In genomic region chr13:102977471-102977870, GRCh38 we compare ENCODE assay signal across 30 cellular contexts.
DNase-seq lines count a peak whose midpoint lies in the region; ATAC-seq and TF ChIP-seq lines count a peak whose summit lies in the region.
"Had no signal": no experiment of that assay in that cellular context is flagged by ENCODE, and none has a peak within 500 bp of the region (broad histone marks: within the 10 kb centered on the region; RNA-seq: fewer than 3 reads in every experiment).

No MANE protein-coding gene starts in this region.

- no peaks in the 10 kb centered on the region for H3K36me3 ChIP-seq in SK-N-SH (replicated peaks in 1 of 2; ENCODE audit: control insufficient read depth in 1 of 2, insufficient read depth in 2 of 2, low read length in 1 of 2)
- no peaks in the 10 kb centered on the region for H3K36me3 ChIP-seq in skeletal muscle satellite cell (ENCODE audit: insufficient read depth, low read length)
- H3K36me3 ChIP-seq in gastroesophageal sphincter = no peaks in the 10 kb centered on the region
- H3K36me3 ChIP-seq: left lung, ovary, thoracic aorta had no signal

- no peak overlapping the region for H3K27ac Mint-ChIP-seq in activated T-helper 1 cell treated with anti-CD3 and anti-CD28 coated beads, Interleukin-12 subunit alpha, Interleukin-12 subunit beta, Interleukin-2, Interleukin-4 antibody, amounts not matched to agents 30 ng/mL and 10 ng/mL and 1 ng/mL, durations not matched to agents 14 hours and 24 hours and 36 hours
- H3K27ac Mint-ChIP-seq: activated naive CD4-positive, alpha-beta T cell treated with anti-CD3 and anti-CD28 coated beads, Interleukin-2, amount 50 U/mL, for 24 hours; CD4-positive, CD25-positive, alpha-beta regulatory T cell; natural killer cell; stimulated activated naive B cell treated with anti-CD40 and anti-IgM and Interleukin-4, amounts not matched to agents 10 μg/mL and 1 μg/mL and 100 μg/mL, for 72 hours; T-helper 1 cell treated with Interleukin-12 subunit alpha and Interleukin-12 subunit beta and Interleukin-4 antibody, amounts not matched to agents 30 μg/mL and 1 μg/mL, for 36 hours had no signal

- H3K27ac ChIP-seq in SK-N-SH (ENCODE audit: low read depth in 2 of 2, low read length in 1 of 2) (0 out of 4 replicates have a peak overlapping the region, but pooled peaks of 1 of the 2 experiments have one; percentile 11), foreskin keratinocyte (no peak overlapping the region), gastroesophageal sphincter (no peak overlapping the region)
- H3K27ac ChIP-seq: 22Rv1, hepatocyte, left lung, ovary, thoracic aorta had no signal

- H3K4me3 ChIP-seq in SK-N-SH (ENCODE audit: low read depth in 2 of 2, low read length in 1 of 2) = no peak overlapping the region; a peak in 1 of 4 replicates
- peak overlapping the region in 1 of 2 donors; percentile 21 for H3K4me3 ChIP-seq in cardiac fibroblast (replicated peaks in 1 of 2; ENCODE audit: low read depth in 2 of 2, low read length in 2 of 2)
- H3K4me3 ChIP-seq in skeletal muscle satellite cell (ENCODE audit: low read length) = peak overlapping the region; percentile 60
- H3K4me3 ChIP-seq in gastroesophageal sphincter = peak overlapping the region in 1 of 2 donors; percentile 15
- H3K4me3 ChIP-seq: hepatocyte, ovary, thoracic aorta had no signal

- TF ChIP-seq CTCF in SK-N-SH (IDR thresholded peaks at IDR 0.05) (no peak), cardiac fibroblast (IDR thresholded peaks at IDR 0.05; ENCODE audit: low read depth, low read length) (no peak), foreskin keratinocyte (conservative IDR thresholded peaks at IDR 0.05) (no peak), gastroesophageal sphincter (IDR thresholded peaks at IDR 0.05) (no peak)

- no peaks in the 10 kb centered on the region for H3K36me3 Mint-ChIP-seq in activated T-helper 1 cell treated with anti-CD3 and anti-CD28 coated beads, Interleukin-12 subunit alpha, Interleukin-12 subunit beta, Interleukin-2, Interleukin-4 antibody, amounts not matched to agents 30 ng/mL and 10 ng/mL and 1 ng/mL, durations not matched to agents 14 hours and 24 hours and 36 hours (ENCODE audit: low read depth)
- H3K36me3 Mint-ChIP-seq: activated naive CD4-positive, alpha-beta T cell treated with anti-CD3 and anti-CD28 coated beads, Interleukin-2, amount 50 U/mL, for 24 hours; CD4-positive, CD25-positive, alpha-beta regulatory T cell; natural killer cell; stimulated activated naive B cell treated with anti-CD40 and anti-IgM and Interleukin-4, amounts not matched to agents 10 μg/mL and 1 μg/mL and 100 μg/mL, for 72 hours had no signal

- H4K20me1 ChIP-seq in SK-N-SH (ENCODE audit: insufficient read depth) = no peaks in the 10 kb centered on the region

- H3K4me3 Mint-ChIP-seq in activated T-helper 1 cell treated with anti-CD3 and anti-CD28 coated beads, Interleukin-12 subunit alpha, Interleukin-12 subunit beta, Interleukin-2, Interleukin-4 antibody, amounts not matched to agents 30 ng/mL and 10 ng/mL and 1 ng/mL, durations not matched to agents 14 hours and 24 hours and 36 hours = no peak overlapping the region
- H3K4me3 Mint-ChIP-seq: activated naive CD4-positive, alpha-beta T cell treated with anti-CD3 and anti-CD28 coated beads, Interleukin-2, amount 50 U/mL, for 24 hours; CD4-positive, CD25-positive, alpha-beta regulatory T cell; natural killer cell; stimulated activated naive B cell treated with anti-CD40 and anti-IgM and Interleukin-4, amounts not matched to agents 10 μg/mL and 1 μg/mL and 100 μg/mL, for 72 hours; T-helper 1 cell treated with Interleukin-12 subunit alpha and Interleukin-12 subunit beta and Interleukin-4 antibody, amounts not matched to agents 30 μg/mL and 1 μg/mL, for 36 hours had no signal

- H3K27me3 Mint-ChIP-seq in activated T-helper 1 cell treated with anti-CD3 and anti-CD28 coated beads, Interleukin-12 subunit alpha, Interleukin-12 subunit beta, Interleukin-2, Interleukin-4 antibody, amounts not matched to agents 30 ng/mL and 10 ng/mL and 1 ng/mL, durations not matched to agents 14 hours and 24 hours and 36 hours (ENCODE audit: insufficient read depth) = no peaks in the 10 kb centered on the region
- H3K27me3 Mint-ChIP-seq: CD4-positive, CD25-positive, alpha-beta regulatory T cell had no signal

- no peak overlapping the region for H3K9ac ChIP-seq in SK-N-SH
- H3K9ac ChIP-seq in skeletal muscle satellite cell (ENCODE audit: low read depth, low read length) = peak overlapping the region; percentile 58

- no peaks in the 10 kb centered on the region for H3K9me2 ChIP-seq in SK-N-SH

- CTCF ChIA-PET in SK-N-SH (lab: Yijun Ruan, JAX) = interaction anchor here (1.4 kb wide), 1 partner anchor 107 kb away, joined by 6 read pairs; no protein-coding TSS in a partner anchor

- 51% methylated on average over 2 of the region's 2 CpGs for WGBS in SK-N-SH (ENCODE audit: low lambda C conversion rate)
- 65 to 77% methylated on average over 2 of the region's 2 CpGs for WGBS in gastroesophageal sphincter (ENCODE audit: low coverage in 1 of 2), 2 donors

- no peaks in the 10 kb centered on the region for H3K27me3 ChIP-seq in SK-N-SH (ENCODE audit: insufficient read depth)
- no peaks in the 10 kb centered on the region for H3K27me3 ChIP-seq in foreskin keratinocyte
- H3K27me3 ChIP-seq in skeletal muscle satellite cell (ENCODE audit: control insufficient read depth, insufficient read depth, low read length) = no peaks in the 10 kb centered on the region
- H3K27me3 ChIP-seq in gastroesophageal sphincter = peaks cover 10% of the 10 kb centered on the region
- H3K27me3 ChIP-seq: hepatocyte, left lung, ovary had no signal

- no peaks in the 10 kb centered on the region for H3K9me3 ChIP-seq in SK-N-SH
- H3K9me3 ChIP-seq in skeletal muscle satellite cell (replicated peaks; ENCODE audit: low read length) = no peaks in the 10 kb centered on the region
- H3K9me3 ChIP-seq in gastroesophageal sphincter = no peaks in the 10 kb centered on the region
- H3K9me3 ChIP-seq: ovary, thoracic aorta had no signal

- H3K9me3 Mint-ChIP-seq in activated T-helper 1 cell treated with anti-CD3 and anti-CD28 coated beads, Interleukin-12 subunit alpha, Interleukin-12 subunit beta, Interleukin-2, Interleukin-4 antibody, amounts not matched to agents 30 ng/mL and 10 ng/mL and 1 ng/mL, durations not matched to agents 14 hours and 24 hours and 36 hours = no peaks in the 10 kb centered on the region
- H3K9me3 Mint-ChIP-seq: activated naive CD4-positive, alpha-beta T cell treated with anti-CD3 and anti-CD28 coated beads, Interleukin-2, amount 50 U/mL, for 24 hours; stimulated activated naive B cell treated with anti-CD40 and anti-IgM and Interleukin-4, amounts not matched to agents 10 μg/mL and 1 μg/mL and 100 μg/mL, for 72 hours; T-helper 1 cell treated with Interleukin-12 subunit alpha and Interleukin-12 subunit beta and Interleukin-4 antibody, amounts not matched to agents 30 μg/mL and 1 μg/mL, for 36 hours had no signal

- H2AFZ ChIP-seq in SK-N-SH (ENCODE audit: low read depth) = peak overlapping the region; percentile 25; the same call in 1 of the 2 replicates
- H2AFZ ChIP-seq: hepatocyte had no signal

- no peaks in the 10 kb centered on the region for H3K4me1 Mint-ChIP-seq in activated T-helper 1 cell treated with anti-CD3 and anti-CD28 coated beads, Interleukin-12 subunit alpha, Interleukin-12 subunit beta, Interleukin-2, Interleukin-4 antibody, amounts not matched to agents 30 ng/mL and 10 ng/mL and 1 ng/mL, durations not matched to agents 14 hours and 24 hours and 36 hours (ENCODE audit: low read depth)
- H3K4me1 Mint-ChIP-seq: activated naive CD4-positive, alpha-beta T cell treated with anti-CD3 and anti-CD28 coated beads, Interleukin-2, amount 50 U/mL, for 24 hours; CD4-positive, CD25-positive, alpha-beta regulatory T cell; natural killer cell; stimulated activated naive B cell treated with anti-CD40 and anti-IgM and Interleukin-4, amounts not matched to agents 10 μg/mL and 1 μg/mL and 100 μg/mL, for 72 hours had no signal

- POLR2A ChIA-PET in SK-N-SH (lab: Yijun Ruan, JAX) = no interaction called here

- ATAC-seq in SK-N-SH treated with all-trans-retinoic acid at 6 μM for 48 hours (no peak), foreskin keratinocyte (peak; percentile 39), gastroesophageal sphincter (no peak)
- ATAC-seq: left lung; natural killer cell; stimulated activated naive B cell treated with anti-CD40 and anti-IgM and Interleukin-4, amounts not matched to agents 10 μg/mL and 1 μg/mL and 100 μg/mL, for 72 hours had no signal

- TF ChIP-seq POLR2A in gastroesophageal sphincter (IDR thresholded peaks at IDR 0.05) = no peak

- TF ChIP-seq EP300 in SK-N-SH (IDR thresholded peaks at IDR 0.05; ENCODE audit: borderline replicate concordance in 1 of 2, low read depth in 1 of 2, low read length in 1 of 2) (no peak), gastroesophageal sphincter (IDR thresholded peaks at IDR 0.05) (no peak)

- H3K4me1 ChIP-seq in SK-N-SH (ENCODE audit: control insufficient read depth in 1 of 2, insufficient read depth in 2 of 2, low read depth in 1 of 2, low read length in 1 of 2) = peaks cover 0 to 2% of the 10 kb centered on the region in 2 experiments; a peak in 1 of 4 replicates
- H3K4me1 ChIP-seq in foreskin keratinocyte = peaks cover 13% of the 10 kb centered on the region
- H3K4me1 ChIP-seq in skeletal muscle satellite cell (ENCODE audit: control insufficient read depth, insufficient read depth, low read length) = peaks cover 6% of the 10 kb centered on the region
- no peaks in the 10 kb centered on the region for H3K4me1 ChIP-seq in gastroesophageal sphincter
- H3K4me1 ChIP-seq: left lung had no signal

- no peak for TF ChIP-seq RAD21 in SK-N-SH (IDR thresholded peaks at IDR 0.05; ENCODE audit: low read length)

- H3K4me2 ChIP-seq in SK-N-SH = peak overlapping the region; percentile 21; the same call in 1 of the 2 replicates
- peak overlapping the region; percentile 77 for H3K4me2 ChIP-seq in skeletal muscle satellite cell (ENCODE audit: low read length)
- H3K4me2 ChIP-seq: hepatocyte had no signal

- DNase-seq in SK-N-SH (no peak), cardiac fibroblast (ENCODE audit: low read depth in 2 of 2) (peak; percentile 14 to 31), foreskin keratinocyte (peak; percentile 19 to 62), NCI-H82 (lab: John Stamatoyannopoulos, UW) (no peak)
- DNase-seq in activated T-helper 1 cell treated with anti-CD3 and anti-CD28 coated beads, Interleukin-12 subunit alpha, Interleukin-12 subunit beta, Interleukin-2, Interleukin-4 antibody, amounts not matched to agents 30 ng/mL and 10 ng/mL and 1 ng/mL, durations not matched to agents 14 hours and 24 hours and 36 hours (ENCODE audit: low spot score) = no peak
- DNase-seq: activated CD4-positive, alpha-beta T cell treated with anti-CD3 and anti-CD28 coated beads, Interleukin-2, amount 50 U/mL, for 4 hours; anterior cingulate cortex; CD4-positive, CD25-positive, alpha-beta regulatory T cell; central memory CD4-positive, alpha-beta T cell; dermis blood vessel endothelial cell; DND-41; HCEC 1CT; KG1; left lung; midbrain; natural killer cell; NCI-H1417 treated with DMSO at 0.1 percent for 48 hours; NCI-H2081 treated with DMSO at 0.1 percent for 48 hours; NCI-H446; ovary; RPMI8226; stimulated activated naive B cell treated with anti-CD40 and anti-IgM and Interleukin-4, amounts not matched to agents 10 μg/mL and 1 μg/mL and 100 μg/mL, for 72 hours had no signal

- intact Hi-C loops in activated T-helper 1 cell treated with anti-CD3 and anti-CD28 coated beads, Interleukin-12 subunit alpha, Interleukin-12 subunit beta, Interleukin-2, Interleukin-4 antibody, amounts not matched to agents 30 ng/mL and 10 ng/mL and 1 ng/mL, durations not matched to agents 14 hours and 24 hours and 36 hours (cut with micrococcal nuclease) = no loop called here

- no peaks in the 10 kb centered on the region for H3K79me2 ChIP-seq in SK-N-SH (ENCODE audit: insufficient read depth)
- H3K79me2 ChIP-seq: hepatocyte had no signal

- no peaks in the 10 kb centered on the region for H3F3A ChIP-seq in SK-N-SH (replicated peaks; ENCODE audit: insufficient read depth)

Comparison
In these comparisons a context has a peak if more than half of its experiments do, and no peak if none do; other contexts are left out.
1. DNase-seq: peak in cardiac fibroblast (2 of 2) and foreskin keratinocyte (2 of 2); none in SK-N-SH (single experiment), NCI-H82 (single experiment) and activated T-helper 1 cell treated with anti-CD3 and anti-CD28 coated beads, Interleukin-12 subunit alpha, Interleukin-12 subunit beta, Interleukin-2, Interleukin-4 antibody, amounts not matched to agents 30 ng/mL and 10 ng/mL and 1 ng/mL, durations not matched to agents 14 hours and 24 hours and 36 hours (single experiment).